Comparison of ENCODE assay signal across 7 cellular contexts in genomic region chr12:10211101-10211974, GRCh38. TPM values are rescaled to one million over a fixed set of nuclear protein-coding genes. Genes with fewer than 3 reads are reported as not detected.
DNase-seq lines count a peak whose midpoint lies in the region; ATAC-seq and TF ChIP-seq lines count a peak whose summit lies in the region.

No MANE protein-coding gene starts in this region.

- H3K9me3 Mint-ChIP-seq in HFFc6, result no peaks in the 10 kb centered on the region; the same call in 1 of the 2 replicates
- no peaks in the 10 kb centered on the region for H3K9me3 Mint-ChIP-seq in activated CD8-positive, alpha-beta T cell treated with anti-CD3 and anti-CD28 coated beads, Interleukin-2, amount 10 ng/mL, durations not matched to agents 7 days and 5 days (ENCODE audit: insufficient read depth)

- H3K27me3 Mint-ChIP-seq in HFFc6 (ENCODE audit: insufficient read depth), result peaks cover 8% of the 10 kb centered on the region
- peaks cover 4% of the 10 kb centered on the region for H3K27me3 Mint-ChIP-seq in activated CD8-positive, alpha-beta T cell treated with anti-CD3 and anti-CD28 coated beads, Interleukin-2, amount 10 ng/mL, durations not matched to agents 7 days and 5 days (ENCODE audit: low read depth)

- no peak for TF ChIP-seq RAD21 in liver (IDR thresholded peaks at IDR 0.05)

- no peak for ATAC-seq in activated CD8-positive, alpha-beta T cell treated with anti-CD3 and anti-CD28 coated beads, Interleukin-2, amount 10 ng/mL, durations not matched to agents 7 days and 5 days
- ATAC-seq in HG03135 (IDR thresholded peaks at IDR 0.05; ENCODE audit: unreplicated experiment) (no peak), GM18868 (IDR thresholded peaks at IDR 0.05; ENCODE audit: unreplicated experiment) (no peak)

- peak overlapping the region; percentile 99 for H3K27ac Mint-ChIP-seq in HFFc6
- H3K27ac Mint-ChIP-seq in activated CD8-positive, alpha-beta T cell treated with anti-CD3 and anti-CD28 coated beads, Interleukin-2, amount 10 ng/mL, durations not matched to agents 7 days and 5 days, result peak overlapping the region; percentile 16

- DNase-seq in HFFc6 (no peak), NCI-H1048 (lab: John Stamatoyannopoulos, UW) (no peak)
- DNase-seq in activated CD8-positive, alpha-beta T cell treated with anti-CD3 and anti-CD28 coated beads, Interleukin-2, amount 10 ng/mL, durations not matched to agents 7 days and 5 days, result no peak

- H3K4me1 Mint-ChIP-seq in HFFc6 (ENCODE audit: low read depth), result peaks cover 30% of the 10 kb centered on the region
- H3K4me1 Mint-ChIP-seq in activated CD8-positive, alpha-beta T cell treated with anti-CD3 and anti-CD28 coated beads, Interleukin-2, amount 10 ng/mL, durations not matched to agents 7 days and 5 days (ENCODE audit: low read depth), result peaks cover 32% of the 10 kb centered on the region

- no peak overlapping the region for H3K4me3 ChIP-seq in liver (ENCODE audit: low read depth in 1 of 3, low read length in 3 of 3)
- no peak overlapping the region for H3K4me3 ChIP-seq in stomach smooth muscle (ENCODE audit: low read length in 2 of 2)

- TF ChIP-seq CTCF in HFFc6 (IDR thresholded peaks at IDR 0.05) (no peak), liver (IDR thresholded peaks at IDR 0.05; ENCODE audit: low read depth, low read length, missing input control) (no peak)

- H3K4me3 Mint-ChIP-seq in HFFc6, result peak overlapping the region; percentile 99
- H3K4me3 Mint-ChIP-seq in activated CD8-positive, alpha-beta T cell treated with anti-CD3 and anti-CD28 coated beads, Interleukin-2, amount 10 ng/mL, durations not matched to agents 7 days and 5 days, result no peak overlapping the region

- H3K9ac ChIP-seq in liver (ENCODE audit: low read depth in 1 of 2, low read length in 2 of 2), result no peak overlapping the region
- peak overlapping the region in 1 of 2 donors; percentile 99 for H3K9ac ChIP-seq in stomach smooth muscle (ENCODE audit: low read length in 2 of 2)

- H3K27me3 ChIP-seq in liver (ENCODE audit: control insufficient read depth in 4 of 4, insufficient read depth in 4 of 4, low read length in 3 of 4) (no peaks in the 10 kb centered on the region), stomach smooth muscle (ENCODE audit: control insufficient read depth in 1 of 2, insufficient read depth in 2 of 2, low read length in 2 of 2) (no peaks in the 10 kb centered on the region)

- H3K4me1 ChIP-seq in liver (ENCODE audit: control insufficient read depth in 4 of 4, insufficient read depth in 4 of 4, low read length in 3 of 4) (peaks cover 0 to 16% (median 5%) of the 10 kb centered on the region in 4 donors), stomach smooth muscle (ENCODE audit: control insufficient read depth, insufficient read depth, low read length) (peaks cover 12% of the 10 kb centered on the region)

- 96% methylated on average over 25 of the region's 25 CpGs for WGBS in liver

- POLR2A ChIA-PET in activated CD8-positive, alpha-beta T cell treated with anti-CD3 and anti-CD28 coated beads, Interleukin-2, amount 10 ng/mL, durations not matched to agents 7 days and 5 days (lab: Charles Lee), result no interaction called here

- peaks cover 17% of the 10 kb centered on the region for H3K36me3 Mint-ChIP-seq in HFFc6 (ENCODE audit: low read depth)
- peaks cover 7% of the 10 kb centered on the region for H3K36me3 Mint-ChIP-seq in activated CD8-positive, alpha-beta T cell treated with anti-CD3 and anti-CD28 coated beads, Interleukin-2, amount 10 ng/mL, durations not matched to agents 7 days and 5 days (ENCODE audit: low read depth)

- H3K9me3 ChIP-seq in liver (ENCODE audit: control insufficient read depth in 4 of 4, low read length in 3 of 4) (no peaks in the 10 kb centered on the region), stomach smooth muscle (ENCODE audit: control insufficient read depth in 2 of 2, low read length in 2 of 2) (no peaks in the 10 kb centered on the region)

- CTCF ChIA-PET in activated CD8-positive, alpha-beta T cell treated with anti-CD3 and anti-CD28 coated beads, Interleukin-2, amount 10 ng/mL, durations not matched to agents 7 days and 5 days (lab: Charles Lee), result no interaction called here

- peak overlapping the region; percentile 100 for H3K27ac ChIP-seq in liver (ENCODE audit: low read depth in 1 of 2, low read length in 2 of 2)
- peak overlapping the region; percentile 99 for H3K27ac ChIP-seq in stomach smooth muscle (ENCODE audit: low read length)

- no peaks in the 10 kb centered on the region for H3K36me3 ChIP-seq in liver (ENCODE audit: control insufficient read depth in 4 of 4, insufficient read depth in 3 of 4, low read depth in 1 of 4, low read length in 3 of 4)
- H3K36me3 ChIP-seq in stomach smooth muscle (ENCODE audit: control insufficient read depth in 2 of 2, insufficient read depth in 2 of 2, low read length in 2 of 2), result no peaks in the 10 kb centered on the region

TF ChIP-seq in liver, 16 proteins besides CTCF, POLR2A, EP300 and RAD21:
- TF ChIP-seq RXRA (IDR thresholded peaks at IDR 0.05) (no peak), HNF4G (IDR thresholded peaks at IDR 0.05) (no peak), HNF4A (conservative IDR thresholded peaks at IDR 0.05) (no peak), SP1 (IDR thresholded peaks at IDR 0.05) (no peak), TAF1 (conservative IDR thresholded peaks at IDR 0.05) (no peak)

RNA-seq across cellular contexts. Expression of gene GABARAPL1, which starts 1.3 kb away (rescaled TPM):
- 100 to 1,000 TPM; 152 to 231 (median 162) TPM for total RNA-seq in HFFc6 (2021; fragmentation: NEBNext Ultra II Directional; extraction: Animal tissue kit (Norgen Biotek cat#: 25700))
- 10 to 100 TPM; 15.1 to 17.0 TPM for total RNA-seq in activated CD8-positive, alpha-beta T cell treated with anti-CD3 and anti-CD28 coated beads, Interleukin-2, amount 10 ng/mL, durations not matched to agents 7 days and 5 days
- total RNA-seq in liver, result 10 to 100 TPM; 50.8 to 55.1 TPM
- 100 to 1,000 TPM in 1 of 2 donors, 10 to 100 TPM in 1; 18.0 to 118 TPM for polyA plus RNA-seq in liver

RNA-seq across cellular contexts. Expression of gene TMEM52B, which starts 32.5 kb away (rescaled TPM):
- total RNA-seq in HFFc6 (2021; fragmentation: NEBNext Ultra II Directional; extraction: Animal tissue kit (Norgen Biotek cat#: 25700)), result 1 to 10 TPM in 4 of 6 experiments, under 1 TPM in 2; 0.74 to 2.3 (median 1.1) TPM
- total RNA-seq in activated CD8-positive, alpha-beta T cell treated with anti-CD3 and anti-CD28 coated beads, Interleukin-2, amount 10 ng/mL, durations not matched to agents 7 days and 5 days, result not detected
- total RNA-seq in liver, result under 1 TPM in 1 of 2 donors, not detected in 1; 0.37 TPM
- polyA plus RNA-seq in liver, result not detected

RNA-seq across cellular contexts. Expression of gene OLR1, which starts 39.4 kb away (rescaled TPM):
- total RNA-seq in HFFc6 (2021; fragmentation: NEBNext Ultra II Directional; extraction: Animal tissue kit (Norgen Biotek cat#: 25700)), result 10 to 100 TPM; 30.3 to 53.6 (median 40.0) TPM
- total RNA-seq in activated CD8-positive, alpha-beta T cell treated with anti-CD3 and anti-CD28 coated beads, Interleukin-2, amount 10 ng/mL, durations not matched to agents 7 days and 5 days, result not detected
- total RNA-seq in liver, result under 1 TPM in 1 of 2 donors, not detected in 1; 0.37 TPM
- under 1 TPM in 1 of 2 donors, not detected in 1; 0.13 TPM for polyA plus RNA-seq in liver

Comparison
In these comparisons a context has a peak if more than half of its experiments do, and no peak if none do; other contexts are left out.
1. RNA of gene OLR1, which starts 39.4 kb away (total RNA-seq): 30.3 to 53.6 TPM in HFFc6; 0.37 TPM in liver and not detected in activated CD8-positive, alpha-beta T cell treated with anti-CD3 and anti-CD28 coated beads, Interleukin-2, amount 10 ng/mL, durations not matched to agents 7 days and 5 days; every median in the first group is over 10 times any median in the second.